ENCODE assay signal across 9 cellular contexts in genomic region chr9:83166369-83166768, GRCh38.
DNase-seq lines count a peak whose midpoint lies in the region; ATAC-seq and TF ChIP-seq lines count a peak whose summit lies in the region.
"Had no signal": no experiment of that assay in that cellular context is flagged by ENCODE, and none has a peak within 500 bp of the region (broad histone marks: within the 10 kb centered on the region; RNA-seq: fewer than 3 reads in every experiment).

No MANE protein-coding gene starts in this region.

- H3K4me3 ChIP-seq in mammary epithelial cell (replicated peaks in 1 of 3; ENCODE audit: insufficient read depth in 1 of 3, low read depth in 2 of 3, low read length in 3 of 3) (no peak overlapping the region), mucosa of rectum (ENCODE audit: low read length in 2 of 2) (no peak overlapping the region), tibial nerve (no peak overlapping the region), osteoblast (ENCODE audit: insufficient read depth, low read length) (no peak overlapping the region)

- dilution Hi-C loops in mammary epithelial cell (cut with HindIII; ENCODE audit: low sequenced_read_pairs) = no loop called here

- no peak for ATAC-seq in HG02623 (IDR thresholded peaks at IDR 0.05; ENCODE audit: unreplicated experiment)

- H3K36me3 ChIP-seq in mammary epithelial cell (ENCODE audit: insufficient read depth, low read length) (no peaks in the 10 kb centered on the region), mucosa of rectum (ENCODE audit: control insufficient read depth in 2 of 2, insufficient read depth in 2 of 2, low read length in 2 of 2) (no peaks in the 10 kb centered on the region), tibial nerve (no peaks in the 10 kb centered on the region), osteoblast (ENCODE audit: insufficient read depth, low read length) (no peaks in the 10 kb centered on the region)

- H3K4me1 ChIP-seq in mammary epithelial cell (ENCODE audit: insufficient read depth, low read length) (peaks cover 14% of the 10 kb centered on the region), mucosa of rectum (ENCODE audit: control insufficient read depth in 2 of 2, insufficient read depth in 2 of 2, low read length in 2 of 2) (peaks cover 0 to 3% of the 10 kb centered on the region in 2 donors), tibial nerve (peaks cover 0 to 7% (median 0%) of the 10 kb centered on the region in 4 donors), osteoblast (ENCODE audit: insufficient read depth, low read length) (no peaks in the 10 kb centered on the region)

- no peak for TF ChIP-seq EP300 in tibial nerve (IDR thresholded peaks at IDR 0.05)

- CTCF ChIA-PET in mammary epithelial cell (lab: Charles Lee; ENCODE audit: low non-redundant PET) = interaction anchor here (0.7 kb wide), 1 partner anchor 330 kb away, joined by 5 read pairs; no protein-coding TSS in a partner anchor

- peak overlapping the region; percentile 66 for H2AFZ ChIP-seq in mammary epithelial cell (ENCODE audit: low read depth, low read length)
- H2AFZ ChIP-seq in osteoblast (ENCODE audit: low read length) = no peak overlapping the region

- no peaks in the 10 kb centered on the region for H3K27me3 ChIP-seq in mammary epithelial cell (ENCODE audit: insufficient read depth, low read length)
- H3K27me3 ChIP-seq in mucosa of rectum (ENCODE audit: control insufficient read depth in 2 of 2, insufficient read depth in 2 of 2, low read length in 2 of 2) = no peaks in the 10 kb centered on the region
- no peaks in the 10 kb centered on the region for H3K27me3 ChIP-seq in tibial nerve
- H3K27me3 ChIP-seq in osteoblast (ENCODE audit: insufficient read depth, low read length) = no peaks in the 10 kb centered on the region

- peak overlapping the region; percentile 68 for H3K4me2 ChIP-seq in mammary epithelial cell (ENCODE audit: insufficient read depth, low read depth, low read length)
- no peak overlapping the region for H3K4me2 ChIP-seq in osteoblast (ENCODE audit: insufficient read depth, low read length)

- H3K9ac ChIP-seq in mammary epithelial cell (ENCODE audit: insufficient read depth, low read length) (no peak overlapping the region), mucosa of rectum (ENCODE audit: low read depth in 1 of 2, low read length in 2 of 2) (peak overlapping the region in 1 of 2 donors; percentile 10)

- in situ Hi-C loops in mammary epithelial cell (cut with MboI; ENCODE audit: low sequenced_read_pairs in 2 of 2) = no loop called here

- H3K9me3 ChIP-seq in mammary epithelial cell (replicated peaks; ENCODE audit: insufficient read depth, low read length) = no peaks in the 10 kb centered on the region
- H3K9me3 ChIP-seq in mucosa of rectum (ENCODE audit: control insufficient read depth in 2 of 2, low read length in 2 of 2) = peaks cover 0 to 2% of the 10 kb centered on the region in 2 donors
- H3K9me3 ChIP-seq in tibial nerve = peaks cover 0 to 28% (median 0%) of the 10 kb centered on the region in 4 donors
- no peaks in the 10 kb centered on the region for H3K9me3 ChIP-seq in osteoblast (ENCODE audit: low read depth, low read length)

- peak; percentile 79 for DNase-seq in DMS153 (lab: John Stamatoyannopoulos, UW)
- peak; percentile 57 for DNase-seq in NCI-H2029 (lab: John Stamatoyannopoulos, UW)
- DNase-seq in mammary epithelial cell = peak; percentile 35
- DNase-seq in tibial nerve (ENCODE audit: low spot score in 2 of 2) = no peak
- no peak for DNase-seq in osteoblast (ENCODE audit: insufficient read length, low spot score, missing footprints)
- DNase-seq in stimulated activated CD4-positive, alpha-beta T cell treated with anti-CD3 and anti-CD28 coated beads, Interleukin-2, amount 100 ng/mL, for 24 hours = no peak
- DNase-seq: T-helper 2 cell had no signal

- H3K79me2 ChIP-seq in mammary epithelial cell (ENCODE audit: insufficient read depth, low read length) (no peaks in the 10 kb centered on the region), osteoblast (ENCODE audit: insufficient read depth, low read length) (no peaks in the 10 kb centered on the region)

- intact Hi-C loops in mammary epithelial cell (cut with micrococcal nuclease) = loop anchor here (2.0 kb wide), 1 partner anchor 166 kb away; no protein-coding TSS in a partner anchor

- no peak for TF ChIP-seq POLR2A in tibial nerve (IDR thresholded peaks at IDR 0.05)

- no TSS peak for BruUV-seq in mammary epithelial cell (replicated peaks; lab: Mats Ljungman, UMichigan)

- no peak overlapping the region for H3K27ac ChIP-seq in mammary epithelial cell (ENCODE audit: insufficient read depth, low read depth, low read length)
- H3K27ac ChIP-seq in mucosa of rectum (ENCODE audit: low read depth in 2 of 2, low read length in 2 of 2) = peak overlapping the region; percentile 3 to 47
- no peak overlapping the region for H3K27ac ChIP-seq in tibial nerve
- no peak overlapping the region for H3K27ac ChIP-seq in osteoblast (ENCODE audit: low read depth, low read length)

- H4K20me1 ChIP-seq in mammary epithelial cell (ENCODE audit: insufficient read depth, low read length) = no peaks in the 10 kb centered on the region
- H4K20me1 ChIP-seq in osteoblast (ENCODE audit: insufficient read depth, low read length) = no peaks in the 10 kb centered on the region

- TF ChIP-seq CTCF in mammary epithelial cell (conservative IDR thresholded peaks at IDR 0.05 in 1 of 2, IDR thresholded peaks at IDR 0.05 in 1 of 2; ENCODE audit: extremely low read depth in 1 of 2, insufficient read depth in 1 of 2, low read depth in 1 of 2, low read length in 2 of 2) (no peak), tibial nerve (IDR thresholded peaks at IDR 0.05) (no peak), osteoblast (IDR thresholded peaks at IDR 0.05; ENCODE audit: extremely low read depth, low read depth, low read length) (no peak)

- 98% methylated on average over 5 of the region's 5 CpGs for WGBS in mammary epithelial cell (ENCODE audit: low coverage, missing lambda C conversion rate)
- WGBS in tibial nerve, 2 donors = 92 to 95% methylated on average over 5 of the region's 5 CpGs

Comparison
In these comparisons a context has a peak if more than half of its experiments do, and no peak if none do; other contexts are left out.
1. DNase-seq: peak in DMS153 (single experiment), NCI-H2029 (single experiment) and mammary epithelial cell (single experiment); none in tibial nerve (0 of 2), osteoblast (single experiment) and stimulated activated CD4-positive, alpha-beta T cell treated with anti-CD3 and anti-CD28 coated beads, Interleukin-2, amount 100 ng/mL, for 24 hours (0 of 2).
2. H3K27ac ChIP-seq: peak in mucosa of rectum (2 of 2); none in mammary epithelial cell (single experiment), tibial nerve (0 of 4) and osteoblast (single experiment).